ENCODE assay signal across 8 cellular contexts in genomic region chr22:36197601-36198146, GRCh38. TPM values are rescaled to one million over a fixed set of nuclear protein-coding genes. Genes with fewer than 3 reads are reported as not detected.
DNase-seq lines count a peak whose midpoint lies in the region; ATAC-seq lines count a peak whose summit lies in the region.

No MANE protein-coding gene starts in this region.

- H3K36me3 ChIP-seq in stomach smooth muscle (ENCODE audit: control insufficient read depth in 2 of 2, insufficient read depth in 2 of 2, low read length in 2 of 2) = no peaks in the 10 kb centered on the region

- no peaks in the 10 kb centered on the region for H3K27me3 ChIP-seq in stomach smooth muscle (ENCODE audit: control insufficient read depth in 1 of 2, insufficient read depth in 2 of 2, low read length in 2 of 2)

- no peak for DNase-seq in activated CD4-positive, CD25-positive, alpha-beta regulatory T cell treated with anti-CD3 and anti-CD28 coated beads, Interleukin-2, amount 50 U/mL, for 72 hours
- peak; percentile 45 for DNase-seq in activated CD4-positive, alpha-beta memory T cell treated with anti-CD3 and anti-CD28 coated beads for 36 hours
- DNase-seq in left kidney (ENCODE audit: low read depth, low spot score) = peak; percentile 68
- DNase-seq in SIG-M5 (lab: John Stamatoyannopoulos, UW) = no peak
- DNase-seq in NCI-H2196 (lab: John Stamatoyannopoulos, UW; ENCODE audit: unreplicated experiment) = no peak

- H3K4me3 Mint-ChIP-seq in activated CD4-positive, alpha-beta memory T cell treated with anti-CD3 and anti-CD28 coated beads for 36 hours = no peak overlapping the region

- intact Hi-C loops in activated CD4-positive, alpha-beta memory T cell treated with anti-CD3 and anti-CD28 coated beads for 36 hours (cut with micrococcal nuclease) = loop anchor here (5.0 kb wide), 1 partner anchor 40 kb away; no protein-coding TSS in a partner anchor

- H3K4me3 ChIP-seq in stomach smooth muscle (ENCODE audit: low read length in 2 of 2) = no peak overlapping the region

- CTCF ChIA-PET in activated CD4-positive, alpha-beta memory T cell treated with anti-CD3 and anti-CD28 coated beads for 36 hours (lab: Charles Lee) = interaction anchor here (0.9 to 4.8 kb wide), 6 partner anchors 18 to 289 kb away, joined by 3 to 25 read pairs (median 7); partner anchors contain the start of gene APOL2

- no peak overlapping the region for H3K27ac Mint-ChIP-seq in activated CD4-positive, alpha-beta memory T cell treated with anti-CD3 and anti-CD28 coated beads for 36 hours

- H3K4me1 Mint-ChIP-seq in activated CD4-positive, alpha-beta memory T cell treated with anti-CD3 and anti-CD28 coated beads for 36 hours (ENCODE audit: low read depth) = peaks cover 24% of the 10 kb centered on the region

- no peaks in the 10 kb centered on the region for H3K36me3 Mint-ChIP-seq in activated CD4-positive, alpha-beta memory T cell treated with anti-CD3 and anti-CD28 coated beads for 36 hours

- peaks cover 34% of the 10 kb centered on the region for H3K4me1 ChIP-seq in stomach smooth muscle (ENCODE audit: control insufficient read depth, insufficient read depth, low read length)

- POLR2A ChIA-PET in activated CD4-positive, alpha-beta memory T cell treated with anti-CD3 and anti-CD28 coated beads for 36 hours (lab: Charles Lee) = interaction anchor here (1.0 kb wide), 1 partner anchor 40 kb away, joined by 4 read pairs; no protein-coding TSS in a partner anchor

- H3K27ac ChIP-seq in stomach smooth muscle (ENCODE audit: low read length) = peak overlapping the region; percentile 46

- peak; percentile 15 to 55 for ATAC-seq in activated CD4-positive, CD25-positive, alpha-beta regulatory T cell treated with anti-CD3 and anti-CD28 coated beads, Interleukin-2, amount 50 U/mL, for 24 hours
- no peak for ATAC-seq in HG03135 (IDR thresholded peaks at IDR 0.05; ENCODE audit: unreplicated experiment)

- H3K9me3 ChIP-seq in stomach smooth muscle (ENCODE audit: control insufficient read depth in 2 of 2, low read length in 2 of 2) = no peaks in the 10 kb centered on the region

- peaks cover 3% of the 10 kb centered on the region for H3K27me3 Mint-ChIP-seq in activated CD4-positive, alpha-beta memory T cell treated with anti-CD3 and anti-CD28 coated beads for 36 hours

- peak overlapping the region in 1 of 2 donors; percentile 16 for H3K9ac ChIP-seq in stomach smooth muscle (ENCODE audit: low read length in 2 of 2)

- no peaks in the 10 kb centered on the region for H3K9me3 Mint-ChIP-seq in activated CD4-positive, alpha-beta memory T cell treated with anti-CD3 and anti-CD28 coated beads for 36 hours

RNA-seq across cellular contexts. Expression of gene APOL4, which starts 3.9 kb away (rescaled TPM):
- total RNA-seq in activated CD4-positive, alpha-beta memory T cell treated with anti-CD3 and anti-CD28 coated beads for 36 hours = under 1 TPM; 0.53 to 0.67 TPM

RNA-seq across cellular contexts. Expression of gene APOL3, which starts 37.1 kb away (rescaled TPM):
- total RNA-seq in activated CD4-positive, alpha-beta memory T cell treated with anti-CD3 and anti-CD28 coated beads for 36 hours = 10 to 100 TPM; 63.9 to 66.7 TPM

RNA-seq across cellular contexts. Expression of gene APOL2, which starts 41.7 kb away (rescaled TPM):
- 10 to 100 TPM; 76.4 to 82.9 TPM for total RNA-seq in activated CD4-positive, alpha-beta memory T cell treated with anti-CD3 and anti-CD28 coated beads for 36 hours

RNA-seq across cellular contexts. Expression of gene APOL1, which starts 55.3 kb away (rescaled TPM):
- 10 to 100 TPM; 44.7 to 46.3 TPM for total RNA-seq in activated CD4-positive, alpha-beta memory T cell treated with anti-CD3 and anti-CD28 coated beads for 36 hours

Comparison
In these comparisons a context has a peak if more than half of its experiments do, and no peak if none do; other contexts are left out.
1. DNase-seq: peak in activated CD4-positive, alpha-beta memory T cell treated with anti-CD3 and anti-CD28 coated beads for 36 hours (single experiment) and left kidney (single experiment); none in activated CD4-positive, CD25-positive, alpha-beta regulatory T cell treated with anti-CD3 and anti-CD28 coated beads, Interleukin-2, amount 50 U/mL, for 72 hours (single experiment), SIG-M5 (single experiment) and NCI-H2196 (single experiment).